ENCODE assay signal across 12 cellular contexts in genomic region chr5:170301901-170302728, GRCh38. TPM values are rescaled to one million over a fixed set of nuclear protein-coding genes. Genes with fewer than 3 reads are reported as not detected.
DNase-seq lines count a peak whose midpoint lies in the region; ATAC-seq and TF ChIP-seq lines count a peak whose summit lies in the region.
"Had no signal": no experiment of that assay in that cellular context is flagged by ENCODE, and none has a peak within 500 bp of the region (broad histone marks: within the 10 kb centered on the region; RNA-seq: fewer than 3 reads in every experiment).

No MANE protein-coding gene starts in this region.

- no peak overlapping the region for H2AFZ ChIP-seq in Karpas-422 (ENCODE audit: low read length)

- no peak overlapping the region for H3K4me3 ChIP-seq in Karpas-422 (ENCODE audit: low read length)
- peak overlapping the region; percentile 56 to 63 for H3K4me3 ChIP-seq in neutrophil (ENCODE audit: low read depth in 1 of 2, low read length in 1 of 2)

- no peaks in the 10 kb centered on the region for H3K27me3 Mint-ChIP-seq in T-helper 2 cell treated with Interferon-gamma antibody and Interleukin-4, amounts not matched to agents 5 μg/mL and 100 μg/mL, for 36 hours (ENCODE audit: low read depth)
- H3K27me3 Mint-ChIP-seq in central memory CD8-positive, alpha-beta T cell: no peaks in the 10 kb centered on the region
- peaks cover 7% of the 10 kb centered on the region for H3K27me3 Mint-ChIP-seq in glutamatergic neuron (ENCODE audit: unreplicated experiment)

- no peaks in the 10 kb centered on the region for H3K27me3 ChIP-seq in Karpas-422 (ENCODE audit: low read length)
- no peaks in the 10 kb centered on the region for H3K27me3 ChIP-seq in neutrophil
- H3K27me3 ChIP-seq: foreskin keratinocyte had no signal

- H3K4me1 ChIP-seq in Karpas-422 (ENCODE audit: low read length) (peaks cover 35% of the 10 kb centered on the region), neutrophil (ENCODE audit: control insufficient read depth in 1 of 2, insufficient read depth in 1 of 2, low read depth in 1 of 2, low read length in 1 of 2) (peaks cover 94 to 96% of the 10 kb centered on the region in 2 experiments)
- H3K4me1 ChIP-seq: foreskin keratinocyte had no signal

- H3K4me1 Mint-ChIP-seq in T-helper 2 cell treated with Interferon-gamma antibody and Interleukin-4, amounts not matched to agents 5 μg/mL and 100 μg/mL, for 36 hours (ENCODE audit: low read depth): peaks cover 72% of the 10 kb centered on the region
- peaks cover 64% of the 10 kb centered on the region for H3K4me1 Mint-ChIP-seq in central memory CD8-positive, alpha-beta T cell
- peaks cover 2% of the 10 kb centered on the region for H3K4me1 Mint-ChIP-seq in glutamatergic neuron (ENCODE audit: low read depth, unreplicated experiment)

- H3K9me2 ChIP-seq in Karpas-422 (replicated peaks; ENCODE audit: insufficient read depth, low read length): no peaks in the 10 kb centered on the region

- no peak for DNase-seq in T-helper 2 cell treated with Interferon-gamma antibody and Interleukin-4, amounts not matched to agents 5 μg/mL and 100 μg/mL, for 36 hours (ENCODE audit: low spot score)
- DNase-seq in T-helper 2 cell (no peak), Karpas-422 (no peak), glutamatergic neuron (no peak), COR-L47 (lab: John Stamatoyannopoulos, UW) (no peak)
- no peak for DNase-seq in central memory CD8-positive, alpha-beta T cell (ENCODE audit: low spot score in 2 of 2)
- DNase-seq: 8988T, foreskin keratinocyte, NCI-H2171 treated with DMSO at 0.1 percent for 48 hours had no signal

- H3K27ac Mint-ChIP-seq in T-helper 2 cell treated with Interferon-gamma antibody and Interleukin-4, amounts not matched to agents 5 μg/mL and 100 μg/mL, for 36 hours: peak overlapping the region; percentile 72
- H3K27ac Mint-ChIP-seq in central memory CD8-positive, alpha-beta T cell (ENCODE audit: low read depth): peak overlapping the region; percentile 89
- H3K27ac Mint-ChIP-seq in glutamatergic neuron (ENCODE audit: unreplicated experiment): no peak overlapping the region

- H3K36me3 ChIP-seq in Karpas-422 (ENCODE audit: insufficient read depth, low read length) (no peaks in the 10 kb centered on the region), neutrophil (no peaks in the 10 kb centered on the region)

- H3K9me3 ChIP-seq in Karpas-422 (ENCODE audit: low read length): no peaks in the 10 kb centered on the region
- H3K9me3 ChIP-seq in neutrophil: no peaks in the 10 kb centered on the region

- no peak for TF ChIP-seq CTCF in neutrophil (IDR thresholded peaks at IDR 0.05)
- no peak for TF ChIP-seq CTCF in glutamatergic neuron (IDR thresholded peaks at IDR 0.05; ENCODE audit: partially characterized antibody, unreplicated experiment)

- no peaks in the 10 kb centered on the region for H4K20me1 ChIP-seq in Karpas-422 (ENCODE audit: insufficient read depth, low read depth, low read length)

- peak overlapping the region; percentile 50 for H3K4me2 ChIP-seq in Karpas-422 (ENCODE audit: low read depth, low read length, poor library complexity, severe bottlenecking)

- no peaks in the 10 kb centered on the region for H3K79me2 ChIP-seq in Karpas-422 (ENCODE audit: low read length)

- H3K9me3 Mint-ChIP-seq in T-helper 2 cell treated with Interferon-gamma antibody and Interleukin-4, amounts not matched to agents 5 μg/mL and 100 μg/mL, for 36 hours: no peaks in the 10 kb centered on the region
- H3K9me3 Mint-ChIP-seq in central memory CD8-positive, alpha-beta T cell: no peaks in the 10 kb centered on the region
- H3K9me3 Mint-ChIP-seq in glutamatergic neuron (ENCODE audit: unreplicated experiment): no peaks in the 10 kb centered on the region
- H3K9me3 Mint-ChIP-seq: neural crest cell had no signal

- peaks cover 5% of the 10 kb centered on the region for H3K36me3 Mint-ChIP-seq in T-helper 2 cell treated with Interferon-gamma antibody and Interleukin-4, amounts not matched to agents 5 μg/mL and 100 μg/mL, for 36 hours (ENCODE audit: low read depth)
- H3K36me3 Mint-ChIP-seq in central memory CD8-positive, alpha-beta T cell (ENCODE audit: insufficient read depth): peaks cover 9% of the 10 kb centered on the region
- no peaks in the 10 kb centered on the region for H3K36me3 Mint-ChIP-seq in glutamatergic neuron (ENCODE audit: unreplicated experiment)

- no peak for ATAC-seq in central memory CD8-positive, alpha-beta T cell (replicated peaks; ENCODE audit: extremely low read depth, poor library complexity, severe bottlenecking)
- no peak for ATAC-seq in HG02571 (IDR thresholded peaks at IDR 0.05; ENCODE audit: unreplicated experiment)
- ATAC-seq: foreskin keratinocyte had no signal

- H3K27ac ChIP-seq in Karpas-422 (ENCODE audit: low read length) (no peak overlapping the region), neutrophil (peak overlapping the region; percentile 97)
- H3K27ac ChIP-seq: foreskin keratinocyte had no signal

- 0 out of 2 replicates have a peak overlapping the region, but pooled peaks have one; percentile 15 for H3K9ac ChIP-seq in Karpas-422 (ENCODE audit: low read length)

- peak overlapping the region; percentile 83 for H3K4me3 Mint-ChIP-seq in T-helper 2 cell treated with Interferon-gamma antibody and Interleukin-4, amounts not matched to agents 5 μg/mL and 100 μg/mL, for 36 hours
- peak overlapping the region; percentile 79 for H3K4me3 Mint-ChIP-seq in central memory CD8-positive, alpha-beta T cell
- H3K4me3 Mint-ChIP-seq in glutamatergic neuron (ENCODE audit: unreplicated experiment): no peak overlapping the region
- H3K4me3 Mint-ChIP-seq: neural crest cell had no signal

RNA-seq across cellular contexts. Expression of gene LCP2, which starts 4.5 kb away (rescaled TPM):
- 0.22 and 0.82 TPM in 2 replicates for total RNA-seq in Karpas-422 (2014; rRNA removed; shearing (Covaris generic); ENCODE audit: low replicate concordance)
- not detected for total RNA-seq in glutamatergic neuron (ENCODE audit: unreplicated experiment)
- total RNA-seq: foreskin keratinocyte, neural crest cell had no signal
